Comparison of ENCODE assay signal across 25 cellular contexts in the genomic region with DNA sequence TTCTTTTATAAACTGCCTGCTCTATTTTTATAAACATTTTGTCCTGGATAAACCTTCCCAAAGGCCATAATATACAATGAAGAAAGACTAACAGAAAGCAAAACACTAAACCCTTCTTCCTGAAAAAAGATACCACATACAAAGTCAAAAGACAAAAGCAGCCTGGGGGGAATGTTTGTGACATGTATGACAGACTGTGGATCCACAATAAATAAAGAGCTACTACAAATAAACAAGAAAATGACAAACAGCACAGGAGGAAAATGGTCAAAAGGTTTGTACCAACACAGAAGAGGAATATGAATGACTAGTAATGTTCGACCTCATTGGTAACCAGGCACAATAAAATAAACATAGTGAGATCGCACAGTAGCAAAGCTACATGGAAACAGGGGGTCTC.
"Had no signal": no experiment of that assay in that cellular context is flagged by ENCODE, and none has a peak within 500 bp of the region (broad histone marks: within the 10 kb centered on the region; RNA-seq: fewer than 3 reads in every experiment).

No MANE protein-coding gene starts in this region.

- H3K4me3 Mint-ChIP-seq: activated naive CD8-positive, alpha-beta T cell; activated T-cell treated with anti-CD3 and anti-CD28 coated beads, Interleukin-2, amount 50 U/mL, for 72 hours; immature natural killer cell; memory B cell; naive thymus-derived CD8-positive, alpha-beta T cell; neural progenitor cell; T-helper 2 cell treated with Interferon-gamma antibody and Interleukin-4, amounts not matched to agents 5 μg/mL and 100 μg/mL, for 36 hours; type B pancreatic cell had no signal

- H3K36me3 ChIP-seq: esophagus muscularis mucosa, heart left ventricle, neural progenitor cell, thoracic aorta, uterus had no signal

- H3K27ac ChIP-seq: brain microvascular endothelial cell, heart left ventricle, neural progenitor cell, thoracic aorta had no signal

- H3K27ac Mint-ChIP-seq: activated naive CD8-positive, alpha-beta T cell; activated T-cell treated with anti-CD3 and anti-CD28 coated beads, Interleukin-2, amount 50 U/mL, for 72 hours; immature natural killer cell; memory B cell; neural progenitor cell; T-helper 2 cell treated with Interferon-gamma antibody and Interleukin-4, amounts not matched to agents 5 μg/mL and 100 μg/mL, for 36 hours had no signal

- H3K9me3 Mint-ChIP-seq: activated T-cell treated with anti-CD3 and anti-CD28 coated beads, Interleukin-2, amount 50 U/mL, for 72 hours; immature natural killer cell; memory B cell; naive thymus-derived CD8-positive, alpha-beta T cell; neural progenitor cell; T-helper 2 cell treated with Interferon-gamma antibody and Interleukin-4, amounts not matched to agents 5 μg/mL and 100 μg/mL, for 36 hours; type B pancreatic cell had no signal

- H3K4me1 ChIP-seq: heart left ventricle, neural progenitor cell, uterus had no signal

- H3K9ac ChIP-seq: neural progenitor cell had no signal

- H3K27me3 ChIP-seq: brain microvascular endothelial cell, esophagus muscularis mucosa, foreskin keratinocyte, heart left ventricle, neural progenitor cell, uterus had no signal

- H3K4me2 ChIP-seq: neural progenitor cell had no signal

- DNase-seq: activated CD4-positive, alpha-beta T cell treated with anti-CD3 and anti-CD28 coated beads for 4 hours; activated CD4-positive, alpha-beta T cell treated with anti-CD3 and anti-CD28 coated beads, Interleukin-2, amount 50 U/mL, for 4 hours; activated effector memory CD4-positive, alpha-beta T cell treated with Interleukin-2 at 50 U/mL for 16 hours; activated naive CD4-positive, alpha-beta T cell treated with Interleukin-2 at 50 U/mL for 16 hours; activated T-cell treated with anti-CD3 and anti-CD28 coated beads for 4 hours; activated T-cell treated with anti-CD3 and anti-CD28 coated beads, Interleukin-2, amount 50 U/mL, for 72 hours; aorta; brain microvascular endothelial cell; foreskin keratinocyte; heart left ventricle; hypothalamus; immature natural killer cell; kidney; naive thymus-derived CD8-positive, alpha-beta T cell; occipital lobe; stimulated activated CD4-positive, alpha-beta T cell treated with anti-CD3 and anti-CD28 coated beads, Interleukin-2, amount 100 ng/mL, for 48 hours; stimulated activated naive CD8-positive, alpha-beta T cell treated with anti-CD3 and anti-CD28 coated beads, Interleukin-15, Interleukin-2, amounts not matched to agents 100 U/mL and 50 U/mL, for 24 hours; uterus had no signal

- H2AFZ ChIP-seq: neural progenitor cell had no signal

- H3K4me3 ChIP-seq: esophagus muscularis mucosa, heart left ventricle, neural progenitor cell, thoracic aorta, uterus had no signal

- ATAC-seq: activated T-cell treated with anti-CD3 and anti-CD28 coated beads, Interleukin-2, amount 50 U/mL, for 72 hours; foreskin keratinocyte; naive thymus-derived CD8-positive, alpha-beta T cell; stimulated activated naive CD8-positive, alpha-beta T cell treated with anti-CD3 and anti-CD28 coated beads, Interleukin-15, Interleukin-2, amounts not matched to agents 100 U/mL and 50 U/mL, for 24 hours had no signal

- H3K4me1 Mint-ChIP-seq: naive thymus-derived CD8-positive, alpha-beta T cell had no signal

- H3K36me3 Mint-ChIP-seq: activated naive CD8-positive, alpha-beta T cell; immature natural killer cell; memory B cell; naive thymus-derived CD8-positive, alpha-beta T cell; neural progenitor cell; type B pancreatic cell had no signal

- H3K27me3 Mint-ChIP-seq: activated naive CD8-positive, alpha-beta T cell; memory B cell; naive thymus-derived CD8-positive, alpha-beta T cell; type B pancreatic cell had no signal

- H3K9me3 ChIP-seq: esophagus muscularis mucosa, thoracic aorta, uterus had no signal
